In the genomic region with DNA sequence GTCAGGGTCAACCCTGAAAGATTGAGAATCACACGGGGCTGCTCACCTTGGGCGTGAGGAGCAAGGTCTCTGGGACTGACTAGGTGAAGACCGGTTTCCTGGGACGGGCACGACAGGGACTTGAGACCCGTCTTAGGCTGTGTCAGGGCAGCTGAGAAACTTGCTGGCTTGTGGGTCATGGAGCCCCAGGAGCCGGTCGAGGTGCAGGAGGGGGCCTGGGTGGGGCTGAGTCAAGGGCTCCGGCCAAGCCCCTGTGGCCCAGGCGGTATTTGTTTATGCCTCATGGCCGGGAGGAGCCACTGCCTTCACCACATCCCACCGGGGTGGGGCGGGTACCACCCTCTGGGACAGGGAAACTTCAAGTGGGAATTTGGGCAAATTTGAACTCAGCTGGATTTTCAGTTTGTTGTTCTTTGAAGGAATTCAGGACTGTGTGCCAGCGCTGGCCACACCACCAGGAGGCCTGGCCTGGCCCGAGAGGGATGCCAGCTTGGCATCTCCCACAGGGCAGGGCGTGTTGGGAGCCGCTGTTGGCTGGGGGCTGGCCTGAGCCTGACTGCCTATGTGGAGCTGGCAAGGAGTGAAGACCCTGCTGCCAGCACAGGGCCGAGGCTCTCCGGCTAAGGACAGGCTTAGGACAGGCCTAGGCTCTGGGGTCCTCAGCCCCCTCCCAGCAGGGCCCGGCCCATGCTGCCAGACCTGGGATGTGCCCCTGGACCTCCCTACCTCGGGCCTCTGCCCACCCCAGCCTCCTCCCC, we compare ENCODE assay signal across 10 cellular contexts.
A peak's percentile ranks its signal among the peaks of the same experiment; 100 is the strongest.
DNase-seq lines count a peak whose midpoint lies in the region; ATAC-seq and TF ChIP-seq lines count a peak whose summit lies in the region.
"Had no signal": no experiment of that assay in that cellular context is flagged by ENCODE, and none has a peak within 500 bp of the region (broad histone marks: within the 10 kb centered on the region; RNA-seq: fewer than 3 reads in every experiment).

No MANE protein-coding gene starts in this region.

- H3K4me3 Mint-ChIP-seq in activated naive CD8-positive, alpha-beta T cell treated with anti-CD3 and anti-CD28 coated beads, Interleukin-2, amount 10 ng/mL, durations not matched to agents 7 days and 5 days: no peak overlapping the region
- no peak overlapping the region for H3K4me3 Mint-ChIP-seq in activated naive CD8-positive, alpha-beta T cell treated with anti-CD3 and anti-CD28 coated beads for 36 hours

- no peaks in the 10 kb centered on the region for H3K9me3 Mint-ChIP-seq in activated naive CD8-positive, alpha-beta T cell treated with anti-CD3 and anti-CD28 coated beads, Interleukin-2, amount 10 ng/mL, durations not matched to agents 7 days and 5 days
- no peaks in the 10 kb centered on the region for H3K9me3 Mint-ChIP-seq in activated naive CD8-positive, alpha-beta T cell treated with anti-CD3 and anti-CD28 coated beads for 36 hours

- H3K27me3 Mint-ChIP-seq in activated naive CD8-positive, alpha-beta T cell treated with anti-CD3 and anti-CD28 coated beads, Interleukin-2, amount 10 ng/mL, durations not matched to agents 7 days and 5 days: no peaks in the 10 kb centered on the region
- no peaks in the 10 kb centered on the region for H3K27me3 Mint-ChIP-seq in activated naive CD8-positive, alpha-beta T cell treated with anti-CD3 and anti-CD28 coated beads for 36 hours

- POLR2A ChIA-PET in activated naive CD8-positive, alpha-beta T cell treated with anti-CD3 and anti-CD28 coated beads, Interleukin-2, amount 10 ng/mL, durations not matched to agents 7 days and 5 days (lab: Charles Lee): no interaction called here

- peak overlapping the region; percentile 64 to 90 for H3K27ac ChIP-seq in coronary artery

- DNase-seq in activated naive CD8-positive, alpha-beta T cell treated with anti-CD3 and anti-CD28 coated beads, Interleukin-2, amount 10 ng/mL, durations not matched to agents 7 days and 5 days: no peak
- DNase-seq in activated naive CD8-positive, alpha-beta T cell treated with anti-CD3 and anti-CD28 coated beads for 36 hours: no peak
- DNase-seq in coronary artery (ENCODE audit: low spot score) (peak; percentile 90), medulla oblongata (ENCODE audit: extremely low spot score) (peak; percentile 55), NCI-H2196 treated with DMSO at 0.1 percent for 48 hours (lab: John Stamatoyannopoulos, UW; ENCODE audit: unreplicated experiment) (no peak), NCI-H2107 treated with DMSO at 0.1 percent for 48 hours (lab: John Stamatoyannopoulos, UW; ENCODE audit: unreplicated experiment) (no peak), NCI-H82 treated with DMSO at 0.1 percent for 48 hours (lab: John Stamatoyannopoulos, UW; ENCODE audit: unreplicated experiment) (no peak)
- DNase-seq in effector CD4-positive, alpha-beta T cell: no peak
- DNase-seq: COR-L47, SHP77 had no signal

- H3K36me3 Mint-ChIP-seq in activated naive CD8-positive, alpha-beta T cell treated with anti-CD3 and anti-CD28 coated beads, Interleukin-2, amount 10 ng/mL, durations not matched to agents 7 days and 5 days: no peaks in the 10 kb centered on the region
- H3K36me3 Mint-ChIP-seq in activated naive CD8-positive, alpha-beta T cell treated with anti-CD3 and anti-CD28 coated beads for 36 hours: no peaks in the 10 kb centered on the region

- H3K27ac Mint-ChIP-seq in activated naive CD8-positive, alpha-beta T cell treated with anti-CD3 and anti-CD28 coated beads, Interleukin-2, amount 10 ng/mL, durations not matched to agents 7 days and 5 days: peak overlapping the region; percentile 60
- no peak overlapping the region for H3K27ac Mint-ChIP-seq in activated naive CD8-positive, alpha-beta T cell treated with anti-CD3 and anti-CD28 coated beads for 36 hours

- ATAC-seq in activated naive CD8-positive, alpha-beta T cell treated with anti-CD3 and anti-CD28 coated beads, Interleukin-2, amount 10 ng/mL, durations not matched to agents 7 days and 5 days (ENCODE audit: low read depth): no peak

- peak; percentile 15 for TF ChIP-seq CTCF in coronary artery (IDR thresholded peaks at IDR 0.05)

- H3K4me1 Mint-ChIP-seq in activated naive CD8-positive, alpha-beta T cell treated with anti-CD3 and anti-CD28 coated beads, Interleukin-2, amount 10 ng/mL, durations not matched to agents 7 days and 5 days: peaks cover 24% of the 10 kb centered on the region
- peaks cover 30% of the 10 kb centered on the region for H3K4me1 Mint-ChIP-seq in activated naive CD8-positive, alpha-beta T cell treated with anti-CD3 and anti-CD28 coated beads for 36 hours

- peak overlapping the region; percentile 38 for H3K4me3 ChIP-seq in coronary artery

Comparison
In these comparisons a context has a peak if more than half of its experiments do, and no peak if none do; other contexts are left out.
1. DNase-seq: peak in coronary artery (single experiment) and medulla oblongata (single experiment); none in activated naive CD8-positive, alpha-beta T cell treated with anti-CD3 and anti-CD28 coated beads, Interleukin-2, amount 10 ng/mL, durations not matched to agents 7 days and 5 days (single experiment), activated naive CD8-positive, alpha-beta T cell treated with anti-CD3 and anti-CD28 coated beads for 36 hours (single experiment), NCI-H2196 treated with DMSO at 0.1 percent for 48 hours (single experiment), NCI-H2107 treated with DMSO at 0.1 percent for 48 hours (single experiment), effector CD4-positive, alpha-beta T cell (single experiment) and NCI-H82 treated with DMSO at 0.1 percent for 48 hours (single experiment).